In genomic region chr2:19369341-19369955, GRCh38 we compare ENCODE assay signal across 11 cellular contexts. TPM values are rescaled to one million over a fixed set of nuclear protein-coding genes. Genes with fewer than 3 reads are reported as not detected.
DNase-seq lines count a peak whose midpoint lies in the region; TF ChIP-seq lines count a peak whose summit lies in the region.
"Had no signal": no experiment of that assay in that cellular context is flagged by ENCODE, and none has a peak within 500 bp of the region (broad histone marks: within the 10 kb centered on the region; RNA-seq: fewer than 3 reads in every experiment).

No MANE protein-coding gene starts in this region.

- POLR2A ChIA-PET in BJ (lab: Charles Lee): no interaction called here

- peak; percentile 30; the same call in 1 of the 2 replicates for TF ChIP-seq RAD21 in Ishikawa (IDR thresholded peaks at IDR 0.05; ENCODE audit: low read depth)

- H3K27me3 ChIP-seq in BJ (ENCODE audit: control insufficient read depth, insufficient read depth, low read length): peaks cover 7% of the 10 kb centered on the region

- TF ChIP-seq EP300 in Ishikawa (IDR thresholded peaks at IDR 0.05; ENCODE audit: borderline replicate concordance): no peak

- TF ChIP-seq CTCF in BJ (IDR thresholded peaks at IDR 0.05; ENCODE audit: insufficient read depth, low read depth, low read length): peak; percentile 62

- no peak overlapping the region for H3K4me3 ChIP-seq in BJ (ENCODE audit: low read depth, low read length)
- H3K4me3 ChIP-seq: stomach had no signal

- CTCF ChIA-PET in BJ (lab: Yijun Ruan, JAX): interaction anchor here (0.6 to 3.4 kb wide), 21 partner anchors 9 to 876 kb away, joined by 3 to 35 read pairs (median 4); no protein-coding TSS in a partner anchor

- H3K36me3 ChIP-seq in BJ (ENCODE audit: control insufficient read depth, insufficient read depth, low read length): no peaks in the 10 kb centered on the region
- H3K36me3 ChIP-seq: stomach had no signal

- no peak for DNase-seq in BJ (ENCODE audit: low read depth)
- DNase-seq in SW480 (ENCODE audit: low spot score): peak; percentile 45
- peak; percentile 57 for DNase-seq in islet precursor cell
- DNase-seq in stimulated activated CD4-positive, alpha-beta T cell treated with anti-CD3 and anti-CD28 coated beads, Interleukin-2, amount 100 ng/mL, for 48 hours: no peak
- no peak for DNase-seq in retina
- DNase-seq in mesenteric fat pad (ENCODE audit: low spot score): no peak
- DNase-seq in NCI-H446 (lab: John Stamatoyannopoulos, UW): no peak
- DNase-seq: activated CD8-positive, alpha-beta T cell treated with anti-CD3 and anti-CD28 coated beads for 36 hours; caudate nucleus; stomach had no signal

TF ChIP-seq in Ishikawa, 13 proteins besides CTCF, POLR2A, EP300 and RAD21:
- TF ChIP-seq TAF1 (IDR thresholded peaks at IDR 0.05; ENCODE audit: low read depth): no peak
- TF ChIP-seq ZBTB7A (IDR thresholded peaks at IDR 0.05; ENCODE audit: low read depth): no peak
- no peak for TF ChIP-seq NFIC (IDR thresholded peaks at IDR 0.05)
- TF ChIP-seq TEAD4 (IDR thresholded peaks at IDR 0.05): no peak
- TF ChIP-seq EGR1 (IDR thresholded peaks at IDR 0.05): no peak
- no peak for TF ChIP-seq FOXM1 (IDR thresholded peaks at IDR 0.05; ENCODE audit: borderline replicate concordance, low read depth)
- TF ChIP-seq TCF12 (IDR thresholded peaks at IDR 0.05; ENCODE audit: low read depth): no peak
- no peak for TF ChIP-seq USF1 (IDR thresholded peaks at IDR 0.05)
- TF ChIP-seq MAX (IDR thresholded peaks at IDR 0.05): no peak
- TF ChIP-seq YY1 (IDR thresholded peaks at IDR 0.05; ENCODE audit: low read depth): no peak
- no peak for TF ChIP-seq CREB1 (IDR thresholded peaks at IDR 0.05; ENCODE audit: low read depth)
- TF ChIP-seq REST (IDR thresholded peaks at IDR 0.05; ENCODE audit: low read depth): no peak
TF ChIP-seq in Ishikawa: peak in this region for 0.

RNA-seq across cellular contexts. Expression of gene OSR1, which starts 11.0 kb away (rescaled TPM):
- 4.3 and 6.7 TPM in 2 replicates for polyA plus RNA-seq in BJ (2011; rRNA removed)
- polyA minus RNA-seq in BJ (2011; rRNA and poly(A)+ RNA removed): 2.6 TPM in 2 replicates
- 41.6 TPM for total RNA-seq in mesenteric fat pad
- total RNA-seq: activated CD8-positive, alpha-beta T cell treated with anti-CD3 and anti-CD28 coated beads for 36 hours had no signal

Comparison
In these comparisons a context has a peak if more than half of its experiments do, and no peak if none do; other contexts are left out.
1. DNase-seq: peak in SW480 (single experiment) and islet precursor cell (single experiment); none in BJ (single experiment), stimulated activated CD4-positive, alpha-beta T cell treated with anti-CD3 and anti-CD28 coated beads, Interleukin-2, amount 100 ng/mL, for 48 hours (0 of 2), retina (single experiment), mesenteric fat pad (single experiment) and NCI-H446 (0 of 2).